ENCODE assay signal across 8 cellular contexts in the genomic region with DNA sequence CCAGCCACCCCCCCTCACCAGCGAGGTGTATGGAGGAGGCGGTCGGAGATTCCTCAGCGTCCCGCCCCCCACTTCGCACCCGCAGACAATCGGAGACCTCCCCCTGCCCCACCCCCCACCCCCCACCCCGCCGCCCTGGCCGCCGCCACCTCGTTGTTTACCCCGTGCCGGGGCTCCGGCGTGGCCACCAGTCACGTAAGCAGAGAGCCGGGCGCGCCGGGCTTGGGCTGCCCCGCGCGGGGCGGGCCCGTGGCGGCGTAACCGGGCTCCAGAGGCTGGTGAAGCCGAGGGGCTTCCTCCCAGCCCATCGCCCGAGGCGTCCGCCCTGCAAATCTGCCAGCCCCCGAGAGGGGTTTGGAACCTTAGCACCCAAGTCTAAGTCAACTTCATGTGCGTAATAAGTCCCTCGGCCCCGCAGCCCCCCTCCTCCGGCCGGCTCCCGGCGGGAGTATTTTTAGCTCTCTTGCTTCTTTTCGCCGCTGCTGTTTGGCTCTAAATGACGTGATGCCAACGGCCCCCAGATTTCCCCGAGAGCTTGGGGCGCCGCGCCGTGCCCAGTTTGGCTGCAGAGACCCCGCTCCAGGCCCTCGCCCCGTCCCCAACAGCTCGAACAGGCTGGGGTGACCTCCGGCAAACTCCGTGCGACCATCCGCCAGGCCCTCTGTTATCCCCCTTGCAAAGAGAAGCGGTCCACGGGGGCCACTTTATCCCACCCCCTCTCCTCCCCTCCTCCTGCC. TPM values are rescaled to one million over a fixed set of nuclear protein-coding genes. Genes with fewer than 3 reads are reported as not detected.
DNase-seq lines count a peak whose midpoint lies in the region; ATAC-seq and TF ChIP-seq lines count a peak whose summit lies in the region.

No MANE protein-coding gene starts in this region.

- no peak for TF ChIP-seq CTCF in glutamatergic neuron (IDR thresholded peaks at IDR 0.05; ENCODE audit: partially characterized antibody, unreplicated experiment)

- peaks cover 27% of the 10 kb centered on the region for H3K27me3 Mint-ChIP-seq in glutamatergic neuron (ENCODE audit: unreplicated experiment)

- H3K4me3 Mint-ChIP-seq in glutamatergic neuron (ENCODE audit: unreplicated experiment): peak overlapping the region; percentile 97

- no peak for ATAC-seq in GM18868 (IDR thresholded peaks at IDR 0.05; ENCODE audit: unreplicated experiment)
- ATAC-seq in HG03097 (IDR thresholded peaks at IDR 0.05; ENCODE audit: low FRiP score, unreplicated experiment): no peak

- H3K27ac Mint-ChIP-seq in glutamatergic neuron (ENCODE audit: unreplicated experiment): peak overlapping the region; percentile 90

- DNase-seq in GM03348 (ENCODE audit: low spot score) (peak; percentile 71), NCI-H69 (lab: John Stamatoyannopoulos, UW) (peak; percentile 73), glutamatergic neuron (peak; percentile 64), occipital lobe (lab: John Stamatoyannopoulos, UW) (peak; percentile 60), NK-92 (lab: John Stamatoyannopoulos, UW; ENCODE audit: unreplicated experiment) (no peak)
- peak; percentile 48 for DNase-seq in activated naive CD4-positive, alpha-beta T cell treated with anti-CD3 and anti-CD28 coated beads, Interleukin-2, amount 50 U/mL, for 16 hours

- peaks cover 18% of the 10 kb centered on the region for H3K4me1 Mint-ChIP-seq in glutamatergic neuron (ENCODE audit: low read depth, unreplicated experiment)

- no peaks in the 10 kb centered on the region for H3K36me3 Mint-ChIP-seq in glutamatergic neuron (ENCODE audit: unreplicated experiment)

- H3K9me3 Mint-ChIP-seq in glutamatergic neuron (ENCODE audit: unreplicated experiment): peaks cover 23% of the 10 kb centered on the region

RNA-seq across cellular contexts. Expression of gene MXI1, which starts 2.7 kb away (rescaled TPM):
- total RNA-seq in glutamatergic neuron (ENCODE audit: unreplicated experiment) (48.1 TPM), occipital lobe (68.2 TPM)
